Comparison of ENCODE assay signal across 15 cellular contexts in genomic region chr2:144447535-144447934, GRCh38.
"Had no signal": no experiment of that assay in that cellular context is flagged by ENCODE, and none has a peak within 500 bp of the region (broad histone marks: within the 10 kb centered on the region; RNA-seq: fewer than 3 reads in every experiment).

No MANE protein-coding gene starts in this region.

- H3K9me3 ChIP-seq: esophagus muscularis mucosa, left lung, right lobe of liver, SJSA1, thoracic aorta, vagina had no signal

- H3K27ac ChIP-seq: esophagus muscularis mucosa, left lung, right lobe of liver, SJSA1, VCaP had no signal

- H3K4me3 Mint-ChIP-seq: activated CD8-positive, alpha-beta T cell treated with anti-CD3 and anti-CD28 coated beads, Interleukin-2, amount 10 ng/mL, durations not matched to agents 7 days and 5 days had no signal

- H3K4me3 ChIP-seq: esophagus muscularis mucosa, left lung, right lobe of liver, SJSA1, thoracic aorta, vagina had no signal

- DNase-seq: activated CD4-positive, alpha-beta T cell treated with anti-CD3 and anti-CD28 coated beads for 48 hours; activated CD8-positive, alpha-beta memory T cell treated with anti-CD3 and anti-CD28 coated beads, Interleukin-2, amount 50 U/mL, for 48 hours; activated CD8-positive, alpha-beta T cell treated with anti-CD3 and anti-CD28 coated beads, Interleukin-2, amount 10 ng/mL, durations not matched to agents 7 days and 5 days; central memory CD4-positive, alpha-beta T cell; foreskin fibroblast; left lung; right lobe of liver; stimulated activated CD4-positive, alpha-beta T cell treated with anti-CD3 and anti-CD28 coated beads, Interleukin-2, amount 100 ng/mL, for 24 hours; stimulated activated naive CD4-positive, alpha-beta T cell treated with Interleukin-2 at 50 U/mL for 16 hours; T1000 had no signal

- H3K4me1 ChIP-seq: right lobe of liver had no signal

- H3K27ac Mint-ChIP-seq: activated CD8-positive, alpha-beta T cell treated with anti-CD3 and anti-CD28 coated beads, Interleukin-2, amount 10 ng/mL, durations not matched to agents 7 days and 5 days had no signal

- H3K36me3 ChIP-seq: esophagus muscularis mucosa, right lobe of liver, thoracic aorta, vagina had no signal

- H3K27me3 ChIP-seq: left lung, right lobe of liver, SJSA1, vagina had no signal

- ATAC-seq: activated CD8-positive, alpha-beta T cell treated with anti-CD3 and anti-CD28 coated beads, Interleukin-2, amount 10 ng/mL, durations not matched to agents 7 days and 5 days; left lung; right lobe of liver had no signal
